ENCODE assay signal across 8 cellular contexts in the genomic region with DNA sequence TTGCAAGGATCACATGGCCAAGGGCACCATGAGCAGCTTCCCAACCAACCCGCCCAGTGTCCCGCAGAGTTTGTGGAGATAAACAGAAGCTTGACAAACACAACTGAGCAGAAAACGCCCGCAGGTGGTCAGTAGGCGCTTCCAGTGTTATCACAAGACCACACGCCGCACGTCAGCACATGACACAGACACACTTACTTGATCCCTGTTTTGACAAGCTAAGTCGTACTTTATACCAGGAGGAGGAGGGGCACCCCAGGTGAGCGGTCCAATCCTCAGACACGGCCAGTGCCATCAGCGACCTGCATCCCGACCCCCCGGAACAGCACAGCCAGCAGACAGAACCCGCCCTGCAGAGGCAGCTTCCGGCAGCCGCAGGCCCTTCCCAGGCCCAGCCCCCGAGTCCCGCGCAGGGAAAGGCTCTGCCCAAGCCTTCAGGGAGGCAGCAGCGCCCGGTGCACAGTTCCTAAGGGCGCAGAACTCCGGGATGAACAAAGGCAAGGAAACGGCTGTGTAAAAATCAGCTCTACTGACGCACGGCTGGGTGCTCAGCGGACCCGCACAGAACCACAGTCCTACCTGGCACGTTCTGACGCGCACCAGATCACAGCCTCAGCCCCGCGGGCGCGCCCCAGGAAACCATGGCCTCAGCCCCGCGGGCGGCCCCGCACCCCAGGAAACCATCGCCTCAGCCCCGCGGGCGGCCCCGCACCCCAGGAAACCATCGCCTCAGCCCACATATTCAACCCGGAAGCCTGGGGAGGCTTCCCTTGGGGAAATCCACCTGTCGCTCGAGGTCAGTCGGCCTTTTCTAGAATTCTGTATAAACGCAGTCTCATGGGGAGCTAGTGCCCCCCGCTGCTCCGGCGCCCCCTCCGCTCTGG. TPM values are rescaled to one million over a fixed set of nuclear protein-coding genes. Genes with fewer than 3 reads are reported as not detected.
A peak's percentile ranks its signal among the peaks of the same experiment; 100 is the strongest.
DNase-seq lines count a peak whose midpoint lies in the region; ATAC-seq, FAIRE-seq and TF ChIP-seq lines count a peak whose summit lies in the region.

No MANE protein-coding gene starts in this region.

- no peak overlapping the region for H3K27ac ChIP-seq in keratinocyte (ENCODE audit: control insufficient read depth, insufficient read depth, low read length)

- DNase-seq in Right ventricle myocardium inferior (ENCODE audit: missing footprints) (peak; percentile 74), cardiac septum (ENCODE audit: low spot score) (no peak), keratinocyte (ENCODE audit: low read depth, low spot score) (no peak), type B pancreatic cell (ENCODE audit: extremely low spot score, unreplicated experiment) (no peak), NCI-H1105 treated with DMSO at 0.1 percent for 48 hours (lab: John Stamatoyannopoulos, UW) (no peak)
- DNase-seq in activated CD8-positive, alpha-beta memory T cell treated with anti-CD3 and anti-CD28 coated beads, Interleukin-2, amount 50 U/mL, for 48 hours: peak; percentile 73

- no peaks in the 10 kb centered on the region for H3K9me1 ChIP-seq in keratinocyte (ENCODE audit: control insufficient read depth, extremely low read depth, insufficient read depth, low read length)

- no peak for ATAC-seq in Right ventricle myocardium inferior
- no peak for ATAC-seq in GM18520 (IDR thresholded peaks at IDR 0.05; ENCODE audit: unreplicated experiment)
- ATAC-seq in GM18511 (IDR thresholded peaks at IDR 0.05; ENCODE audit: unreplicated experiment): no peak

- no peak overlapping the region for H3K4me3 Mint-ChIP-seq in type B pancreatic cell

- peaks cover 42% of the 10 kb centered on the region for H4K20me1 ChIP-seq in keratinocyte (ENCODE audit: control insufficient read depth, extremely low read depth, insufficient read depth, low read length)

- H3K4me1 Mint-ChIP-seq in type B pancreatic cell (ENCODE audit: unreplicated experiment): no peaks in the 10 kb centered on the region

- H2AFZ ChIP-seq in keratinocyte (ENCODE audit: control insufficient read depth, low read length): no peak overlapping the region

- FAIRE-seq in keratinocyte (lab: Jason Lieb, UNC): no peak

- H3K79me2 ChIP-seq in keratinocyte (ENCODE audit: control insufficient read depth, insufficient read depth, low read length): peaks cover 78% of the 10 kb centered on the region

- peak overlapping the region; percentile 61 for H3K27ac Mint-ChIP-seq in type B pancreatic cell

- H3K36me3 Mint-ChIP-seq in type B pancreatic cell: peaks cover 4% of the 10 kb centered on the region

- no peaks in the 10 kb centered on the region for H3K9me3 ChIP-seq in keratinocyte (ENCODE audit: control insufficient read depth, low read depth, low read length)

- H3K27me3 Mint-ChIP-seq in type B pancreatic cell: no peaks in the 10 kb centered on the region

- dilution Hi-C loops in keratinocyte (cut with MboI; ENCODE audit: extremely low pct_ligation_motif_present, low sequenced_read_pairs): no loop called here

- no peak for TF ChIP-seq CTCF in keratinocyte (optimal IDR thresholded peaks at IDR 0.05 in 1 of 3, IDR thresholded peaks at IDR 0.05 in 1 of 3, conservative IDR thresholded peaks at IDR 0.05 in 1 of 3; ENCODE audit: extremely low read depth in 1 of 3, insufficient read depth in 2 of 3, low read length in 3 of 3)
- no peak for TF ChIP-seq CTCF in type B pancreatic cell (conservative IDR thresholded peaks at IDR 0.05)

- intact Hi-C loops in Right ventricle myocardium inferior (cut with DNase I) (no loop called here), cardiac septum (cut with DNase I) (no loop called here)

- H3K36me3 ChIP-seq in keratinocyte (ENCODE audit: control insufficient read depth in 2 of 2, extremely low read depth in 1 of 2, insufficient read depth in 2 of 2, low read length in 2 of 2): peaks cover 4 to 9% of the 10 kb centered on the region in 2 experiments

- H3K9me3 Mint-ChIP-seq in type B pancreatic cell: no peaks in the 10 kb centered on the region

- peaks cover 5% of the 10 kb centered on the region for H3K4me1 ChIP-seq in keratinocyte (ENCODE audit: control insufficient read depth, extremely low read depth, insufficient read depth, low read length)

- H3K4me2 ChIP-seq in keratinocyte (ENCODE audit: control insufficient read depth, extremely low read depth, insufficient read depth, low read depth, low read length): no peak overlapping the region

- H3K27me3 ChIP-seq in keratinocyte (ENCODE audit: control insufficient read depth, extremely low read depth, insufficient read depth, low read length): no peaks in the 10 kb centered on the region

- no peak overlapping the region for H3K4me3 ChIP-seq in keratinocyte (ENCODE audit: control insufficient read depth in 2 of 3, extremely low read depth in 1 of 3, insufficient read depth in 2 of 3, low read depth in 1 of 3, low read length in 3 of 3)

- H3K9ac ChIP-seq in keratinocyte (ENCODE audit: control insufficient read depth, extremely low read depth, insufficient read depth, low read length): peak overlapping the region; percentile 9

RNA-seq across cellular contexts. Expression of a gene that starts 27.8 kb away (rescaled TPM):
- total RNA-seq in Right ventricle myocardium inferior (12.8 TPM), cardiac septum (13.5 TPM), type B pancreatic cell (ENCODE audit: low replicate concordance) (30.6 and 31.8 TPM in 2 replicates)
- polyA plus RNA-seq in keratinocyte: 8.8 to 13.3 TPM (median 11.4 TPM) in 3 replicates
- 22.9 TPM for polyA plus RNA-seq in keratinocyte (2011; ENCODE audit: low read depth)
- polyA plus RNA-seq in keratinocyte (2011; cell fraction: cytosol; rRNA removed): 7.6 and 18.8 TPM in 2 replicates
- 19.1 and 25.1 TPM in 2 replicates for polyA plus RNA-seq in keratinocyte (2011; cell fraction: nucleus; rRNA removed)
- 15.1 and 18.0 TPM in 2 replicates for polyA plus RNA-seq in keratinocyte (2012; ENCODE audit: low replicate concordance)
- 7.1 to 12.7 TPM (median 7.9 TPM) in 3 replicates for polyA minus RNA-seq in keratinocyte
- 24.6 TPM for polyA minus RNA-seq in keratinocyte (2011; cell fraction: cytosol; rRNA and poly(A)+ RNA removed)
- 10.4 and 13.2 TPM in 2 replicates for polyA minus RNA-seq in keratinocyte (2011; cell fraction: nucleus; rRNA and poly(A)+ RNA removed)

RNA-seq across cellular contexts. Expression of a gene that starts 41.7 kb away (rescaled TPM):
- total RNA-seq in Right ventricle myocardium inferior (1.6 TPM), cardiac septum (0.81 TPM), type B pancreatic cell (ENCODE audit: low replicate concordance) (1.0 and 1.6 TPM in 2 replicates)
- 0.18 to 0.46 TPM (median 0.42 TPM) in 3 replicates for polyA plus RNA-seq in keratinocyte
- polyA plus RNA-seq in keratinocyte (2011; ENCODE audit: low read depth): not detected
- polyA plus RNA-seq in keratinocyte (2011; cell fraction: cytosol; rRNA removed): 0.10 and 0.13 TPM in 2 replicates
- 0.41 and 0.43 TPM in 2 replicates for polyA plus RNA-seq in keratinocyte (2011; cell fraction: nucleus; rRNA removed)
- polyA plus RNA-seq in keratinocyte (2012; ENCODE audit: low replicate concordance): 0.25 and 0.38 TPM in 2 replicates
- 0.35 to 2.1 TPM in 2 of 3 replicates, not detected in the other for polyA minus RNA-seq in keratinocyte
- not detected for polyA minus RNA-seq in keratinocyte (2011; cell fraction: cytosol; rRNA and poly(A)+ RNA removed)
- not detected in 2 replicates for polyA minus RNA-seq in keratinocyte (2011; cell fraction: nucleus; rRNA and poly(A)+ RNA removed)

RNA-seq across cellular contexts. Expression of a gene that starts 44.3 kb away (rescaled TPM):
- total RNA-seq in Right ventricle myocardium inferior (9.3 TPM), cardiac septum (2.8 TPM), type B pancreatic cell (ENCODE audit: low replicate concordance) (2.5 and 5.0 TPM in 2 replicates)
- polyA plus RNA-seq in keratinocyte: 0.14 to 0.17 TPM in 2 of 3 replicates, not detected in the other
- polyA plus RNA-seq in keratinocyte (2011; ENCODE audit: low read depth): not detected
- polyA plus RNA-seq in keratinocyte (2011; cell fraction: cytosol; rRNA removed): 0.40 TPM in 1 of 2 replicates, not detected in the other
- polyA plus RNA-seq in keratinocyte (2011; cell fraction: nucleus; rRNA removed): not detected in 2 replicates
- polyA plus RNA-seq in keratinocyte (2012; ENCODE audit: low replicate concordance): 0.31 TPM in 1 of 2 replicates, not detected in the other
- polyA minus RNA-seq in keratinocyte: not detected in 3 replicates
- polyA minus RNA-seq in keratinocyte (2011; cell fraction: cytosol; rRNA and poly(A)+ RNA removed): not detected
- not detected in 2 replicates for polyA minus RNA-seq in keratinocyte (2011; cell fraction: nucleus; rRNA and poly(A)+ RNA removed)

RNA-seq across cellular contexts. Expression of a gene that starts 45.6 kb away (rescaled TPM):
- total RNA-seq in Right ventricle myocardium inferior (83.1 TPM), cardiac septum (60.1 TPM), type B pancreatic cell (ENCODE audit: low replicate concordance) (69.6 and 75.3 TPM in 2 replicates)
- 115 to 142 TPM (median 128 TPM) in 3 replicates for polyA plus RNA-seq in keratinocyte
- 15.8 TPM for polyA plus RNA-seq in keratinocyte (2011; ENCODE audit: low read depth)
- polyA plus RNA-seq in keratinocyte (2011; cell fraction: cytosol; rRNA removed): 91.8 and 171 TPM in 2 replicates
- 77.5 and 95.9 TPM in 2 replicates for polyA plus RNA-seq in keratinocyte (2011; cell fraction: nucleus; rRNA removed)
- polyA plus RNA-seq in keratinocyte (2012; ENCODE audit: low replicate concordance): 49.9 and 148 TPM in 2 replicates
- 50.2 to 87.3 TPM (median 56.9 TPM) in 3 replicates for polyA minus RNA-seq in keratinocyte
- polyA minus RNA-seq in keratinocyte (2011; cell fraction: cytosol; rRNA and poly(A)+ RNA removed): 83.3 TPM
- polyA minus RNA-seq in keratinocyte (2011; cell fraction: nucleus; rRNA and poly(A)+ RNA removed): 23.4 and 27.0 TPM in 2 replicates

RNA-seq across cellular contexts. Expression of a gene that starts 48.9 kb away (rescaled TPM):
- 15.4 TPM for total RNA-seq in Right ventricle myocardium inferior
- total RNA-seq in cardiac septum: 31.4 TPM
- polyA plus RNA-seq in keratinocyte: 0.05 TPM in 2 of 3 replicates, not detected in the other
- polyA plus RNA-seq in keratinocyte (2011; ENCODE audit: low read depth): 0.31 TPM
- not detected in 2 replicates for polyA plus RNA-seq in keratinocyte (2011; cell fraction: cytosol; rRNA removed)
- 0.33 and 0.60 TPM in 2 replicates for polyA plus RNA-seq in keratinocyte (2011; cell fraction: nucleus; rRNA removed)
- 0.27 TPM in 1 of 2 replicates, not detected in the other for polyA plus RNA-seq in keratinocyte (2012; ENCODE audit: low replicate concordance)
- polyA minus RNA-seq in keratinocyte: not detected in 3 replicates
- polyA minus RNA-seq in keratinocyte (2011; cell fraction: cytosol; rRNA and poly(A)+ RNA removed): not detected
- polyA minus RNA-seq in keratinocyte (2011; cell fraction: nucleus; rRNA and poly(A)+ RNA removed): 0.23 and 0.42 TPM in 2 replicates
- total RNA-seq in type B pancreatic cell (ENCODE audit: low replicate concordance): 6.6 and 8.8 TPM in 2 replicates

Comparison
In these comparisons a context has a peak if more than half of its experiments do, and no peak if none do; other contexts are left out.
1. DNase-seq: peak in Right ventricle myocardium inferior (single experiment) and activated CD8-positive, alpha-beta memory T cell treated with anti-CD3 and anti-CD28 coated beads, Interleukin-2, amount 50 U/mL, for 48 hours (single experiment); none in cardiac septum (single experiment), keratinocyte (single experiment), type B pancreatic cell (single experiment) and NCI-H1105 treated with DMSO at 0.1 percent for 48 hours (single experiment).